8 cellular contexts compared by ENCODE assay signal in genomic region chr19:34962945-34963530, GRCh38. TPM values are rescaled to one million over a fixed set of nuclear protein-coding genes. Genes with fewer than 3 reads are reported as not detected.
DNase-seq lines count a peak whose midpoint lies in the region; ATAC-seq and TF ChIP-seq lines count a peak whose summit lies in the region.

No MANE protein-coding gene starts in this region.

- H3K36me3 ChIP-seq in heart left ventricle: peaks cover 14 to 39% (median 26%) of the 10 kb centered on the region in 9 donors
- H3K36me3 ChIP-seq in gastrocnemius medialis: peaks cover 2 to 32% of the 10 kb centered on the region in 2 donors

- peak overlapping the region; percentile 88 for H3K4me3 Mint-ChIP-seq in activated B cell treated with CpG ODN at 0.5 μM for 24 hours

- H3K27me3 ChIP-seq in heart left ventricle (no peaks in the 10 kb centered on the region), gastrocnemius medialis (no peaks in the 10 kb centered on the region)

- in situ Hi-C loops in gastrocnemius medialis (cut with MboI; ENCODE audit: low sequenced_read_pairs in 4 of 4): no loop called here

- no peaks in the 10 kb centered on the region for H3K27me3 Mint-ChIP-seq in activated B cell treated with CpG ODN at 0.5 μM for 24 hours

- no peak for TF ChIP-seq CTCF in activated B cell treated with CpG ODN at 0.5 μM for 24 hours (IDR thresholded peaks at IDR 0.05)
- no peak for TF ChIP-seq CTCF in heart left ventricle (IDR thresholded peaks at IDR 0.05)
- no peak for TF ChIP-seq CTCF in gastrocnemius medialis (IDR thresholded peaks at IDR 0.05 in 4 of 5, conservative IDR thresholded peaks at IDR 0.05 in 1 of 5)

- CTCF ChIA-PET in activated B cell treated with CpG ODN at 0.5 μM for 24 hours (lab: Charles Lee): interaction anchor here (1.0 to 1.4 kb wide), 2 partner anchors 50 to 81 kb away, joined by 4 read pairs; no protein-coding TSS in a partner anchor

- TF ChIP-seq POLR2A in heart left ventricle (IDR thresholded peaks at IDR 0.05): no peak
- no peak for TF ChIP-seq POLR2A in gastrocnemius medialis (IDR thresholded peaks at IDR 0.05)

- H3K9me3 ChIP-seq in heart left ventricle (peaks cover 7 to 48% (median 33%) of the 10 kb centered on the region in 12 donors), gastrocnemius medialis (peaks cover 1 to 26% (median 20%) of the 10 kb centered on the region in 3 donors)

- H3K36me3 Mint-ChIP-seq in activated B cell treated with CpG ODN at 0.5 μM for 24 hours (ENCODE audit: low read depth): peaks cover 40% of the 10 kb centered on the region

- intact Hi-C loops in activated B cell treated with CpG ODN at 0.5 μM for 24 hours (cut with micrococcal nuclease): loop anchor here (5.0 kb wide), 1 partner anchor 36 kb away; the partner anchor contains the start of gene ZNF30
- intact Hi-C loops in heart left ventricle (cut with DNase I): no loop called here
- intact Hi-C loops in gastrocnemius medialis (cut with DNase I; ENCODE audit: low total_unique reads): loop anchor here (5.0 kb wide), 1 partner anchor 36 kb away; the partner anchor contains the start of gene ZNF30

- DNase-seq in NCI-H2227 (lab: John Stamatoyannopoulos, UW; ENCODE audit: unreplicated experiment) (peak; percentile 58), NCI-H2227 treated with DMSO at 0.1 percent for 48 hours (lab: John Stamatoyannopoulos, UW) (no peak), activated B cell treated with CpG ODN at 0.5 μM for 24 hours (no peak), heart left ventricle (peak in 1 of 5 donors; percentile 40), gastrocnemius medialis (no peak), NCI-H510A treated with DMSO at 0.1 percent for 48 hours (lab: John Stamatoyannopoulos, UW) (no peak)

- H3K4me1 ChIP-seq in heart left ventricle (peaks cover 0 to 28% (median 13%) of the 10 kb centered on the region in 12 donors), gastrocnemius medialis (peaks cover 15 to 18% of the 10 kb centered on the region in 2 donors)

- peak overlapping the region; percentile 76 to 88 (median 84) for H3K27ac ChIP-seq in heart left ventricle
- peak overlapping the region in 3 of 4 donors; percentile 59 to 75 (median 71) for H3K27ac ChIP-seq in gastrocnemius medialis

- peaks cover 27% of the 10 kb centered on the region for H3K4me1 Mint-ChIP-seq in activated B cell treated with CpG ODN at 0.5 μM for 24 hours

- H3K27ac Mint-ChIP-seq in activated B cell treated with CpG ODN at 0.5 μM for 24 hours: peak overlapping the region; percentile 71

- H3K4me3 ChIP-seq in heart left ventricle (peak overlapping the region; percentile 66 to 99 (median 94)), gastrocnemius medialis (peak overlapping the region; percentile 85 to 95 (median 90))

- 22 to 33% (median 29%) methylated on average over 9 of the region's 9 CpGs for WGBS in heart left ventricle, 4 donors

- POLR2A ChIA-PET in activated B cell treated with CpG ODN at 0.5 μM for 24 hours (lab: Charles Lee): interaction anchor here (0.5 to 1.4 kb wide), 2 partner anchors 36 to 93 kb away, joined by 5 to 6 read pairs; partner anchors contain the start of gene ZNF30

- H3K9me3 Mint-ChIP-seq in activated B cell treated with CpG ODN at 0.5 μM for 24 hours: peaks cover 23% of the 10 kb centered on the region

- ATAC-seq in activated B cell treated with CpG ODN at 0.5 μM for 24 hours (ENCODE audit: low read depth): no peak
- peak in 3 of 4 donors; percentile 27 to 44 (median 30) for ATAC-seq in heart left ventricle
- no peak for ATAC-seq in gastrocnemius medialis
- no peak for ATAC-seq in GM18861 (IDR thresholded peaks at IDR 0.05; ENCODE audit: unreplicated experiment)
- no peak for ATAC-seq in GM18868 (IDR thresholded peaks at IDR 0.05; ENCODE audit: unreplicated experiment)

RNA-seq across cellular contexts. Expression of gene ZNF792, which starts 1.0 kb away (rescaled TPM):
- total RNA-seq in activated B cell treated with CpG ODN at 0.5 μM for 24 hours: 4.8 and 4.9 TPM in 2 replicates
- 1 to 10 TPM; 2.7 to 8.2 (median 4.2) TPM for total RNA-seq in heart left ventricle
- 1 to 10 TPM; 1.3 to 2.2 TPM for polyA plus RNA-seq in heart left ventricle
- total RNA-seq in gastrocnemius medialis: 1 to 10 TPM; 1.7 to 3.5 (median 2.7) TPM

RNA-seq across cellular contexts. Expression of gene ZNF30, which starts 36.3 kb away (rescaled TPM):
- total RNA-seq in activated B cell treated with CpG ODN at 0.5 μM for 24 hours (2.7 and 4.0 TPM in 2 replicates), heart left ventricle (10 to 100 TPM in 1 of 9 donors, 1 to 10 TPM in 7, under 1 TPM in 1; 0.95 to 13.4 (median 2.8) TPM), gastrocnemius medialis (1 to 10 TPM in 2 of 4 donors, under 1 TPM in 2; 0.66 to 2.3 (median 0.92) TPM)
- polyA plus RNA-seq in heart left ventricle: 1 to 10 TPM; 1.8 TPM

RNA-seq across cellular contexts. Expression of gene GRAMD1A, which starts 37.1 kb away (rescaled TPM):
- total RNA-seq in activated B cell treated with CpG ODN at 0.5 μM for 24 hours (52.9 and 54.4 TPM in 2 replicates), heart left ventricle (10 to 100 TPM; 21.8 to 64.5 (median 29.0) TPM), gastrocnemius medialis (10 to 100 TPM; 38.8 to 45.1 (median 43.7) TPM)
- 10 to 100 TPM; 31.3 to 36.3 TPM for polyA plus RNA-seq in heart left ventricle

Comparison
In these comparisons a context has a peak if more than half of its experiments do, and no peak if none do; other contexts are left out.
1. ATAC-seq: peak in heart left ventricle (3 of 4); none in activated B cell treated with CpG ODN at 0.5 μM for 24 hours (single experiment), gastrocnemius medialis (0 of 2), GM18861 (single experiment) and GM18868 (single experiment).
2. intact Hi-C loops: an anchor here in activated B cell treated with CpG ODN at 0.5 μM for 24 hours (5.0 kb wide) and gastrocnemius medialis (5.0 kb wide); none called in heart left ventricle.